7 cellular contexts compared by ENCODE assay signal in the genomic region with DNA sequence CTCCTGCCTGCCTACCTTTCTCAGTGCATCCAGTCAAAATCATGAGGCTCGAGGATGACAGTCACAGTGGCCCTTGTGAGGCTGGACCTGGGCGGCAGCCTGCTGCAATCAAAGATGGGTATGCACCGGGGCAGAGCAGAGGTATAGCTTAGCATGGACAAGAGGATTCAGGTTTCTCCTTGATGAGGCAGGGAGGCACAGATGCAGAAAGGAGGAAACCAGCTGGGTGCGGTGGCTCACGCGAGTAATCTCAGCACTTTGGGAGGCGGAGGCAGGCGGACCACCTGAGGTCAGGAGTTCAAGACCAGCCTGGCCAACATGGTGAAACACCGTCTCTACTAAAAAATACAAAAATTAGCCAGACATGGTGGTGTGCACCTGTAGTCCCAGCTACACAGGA. TPM values are rescaled to one million over a fixed set of nuclear protein-coding genes. Genes with fewer than 3 reads are reported as not detected.
A peak's percentile ranks its signal among the peaks of the same experiment; 100 is the strongest.
DNase-seq lines count a peak whose midpoint lies in the region; ATAC-seq and TF ChIP-seq lines count a peak whose summit lies in the region.
"Not testable (repeated sequence)": the region's sequence is repeated elsewhere in the genome, so short reads cannot be mapped to it uniquely, and the experiment has no call there.

No MANE protein-coding gene starts in this region.

- not testable (repeated sequence) for H2BK15ac ChIP-seq in neuronal stem cell (ENCODE audit: low read length)

- H3F3A ChIP-seq in GM23338 (replicated peaks; ENCODE audit: low read depth), result not testable (repeated sequence)

- H3K4me2 ChIP-seq in BLaER1 treated with 17β-estradiol and CSF1 and Interleukin-3, amounts not matched to agents 10 nM and 100 nM, result peak overlapping the region in 9 of 11 experiments; percentile 16 to 99 (median 93); a peak in 17 of 22 replicates
- H3K4me2 ChIP-seq in GM23338; neuronal stem cell (ENCODE audit: insufficient read depth, low read length, poor library complexity, severe bottlenecking): not testable (repeated sequence)

- TF ChIP-seq CTCF in GM23338 (conservative IDR thresholded peaks at IDR 0.05; ENCODE audit: low read depth in 2 of 2); spleen (IDR thresholded peaks at IDR 0.05 in 8 of 11, conservative IDR thresholded peaks at IDR 0.05 in 3 of 11): not testable (repeated sequence)

- peaks cover 14% of the 10 kb centered on the region for H3K27me3 Mint-ChIP-seq in GM23338 (ENCODE audit: insufficient read depth, low read depth, poor library complexity)
- H3K27me3 Mint-ChIP-seq in dendritic cell treated with granulocyte-macrophage colony-stimulating factor and Interleukin-4, amounts not matched to agents 40 ng/mL and 50 ng/mL, for 4 days, result not testable (repeated sequence)

- H3K27me3 ChIP-seq in BLaER1 treated with 17β-estradiol and CSF1 and Interleukin-3, amounts not matched to agents 10 nM and 100 nM; GM23338 (ENCODE audit: insufficient read depth); spleen (replicated peaks in 1 of 7): not testable (repeated sequence)
- H3K27me3 ChIP-seq in neuronal stem cell (ENCODE audit: control insufficient read depth in 3 of 3, insufficient read depth in 3 of 3, low read depth in 1 of 3, low read length in 3 of 3), result peaks cover 0 to 24% (median 0%) of the 10 kb centered on the region in 3 experiments

- H3K27ac ChIP-seq in BLaER1 treated with 17β-estradiol and CSF1 and Interleukin-3, amounts not matched to agents 10 nM and 100 nM, result peak overlapping the region in 1 of 11 experiments; percentile 19; a peak in 1 of 22 replicates
- not testable (repeated sequence) for H3K27ac ChIP-seq in GM23338 (ENCODE audit: low read depth); neuronal stem cell (replicated peaks; ENCODE audit: low read length); spleen

- not testable (repeated sequence) for H3K4ac ChIP-seq in neuronal stem cell (ENCODE audit: low read length)

- not testable (repeated sequence) for H4K8ac ChIP-seq in neuronal stem cell (ENCODE audit: low read depth, low read length)

- not testable (repeated sequence) for H3K79me2 ChIP-seq in GM23338 (replicated peaks; ENCODE audit: insufficient read depth)

- H2AK5ac ChIP-seq in neuronal stem cell (ENCODE audit: low read depth, low read length), result not testable (repeated sequence)

- not testable (repeated sequence) for H3K36me3 Mint-ChIP-seq in GM23338 (ENCODE audit: low read depth); dendritic cell treated with granulocyte-macrophage colony-stimulating factor and Interleukin-4, amounts not matched to agents 40 ng/mL and 50 ng/mL, for 4 days (ENCODE audit: low read depth)

- H3K36me3 ChIP-seq in BLaER1 treated with 17β-estradiol and CSF1 and Interleukin-3, amounts not matched to agents 10 nM and 100 nM; GM23338 (ENCODE audit: insufficient read depth); neuronal stem cell (replicated peaks in 1 of 2; ENCODE audit: control insufficient read depth in 2 of 2, insufficient read depth in 2 of 2, low read length in 2 of 2); spleen: not testable (repeated sequence)

- not testable (repeated sequence) for H3K9me3 ChIP-seq in BLaER1 treated with 17β-estradiol and CSF1 and Interleukin-3, amounts not matched to agents 10 nM and 100 nM (replicated peaks in 1 of 11); neuronal stem cell (replicated peaks in 1 of 2; ENCODE audit: control insufficient read depth in 2 of 2, insufficient read depth in 1 of 2, low read depth in 1 of 2, low read length in 2 of 2); spleen

- H3K18ac ChIP-seq in neuronal stem cell (ENCODE audit: low read length), result not testable (repeated sequence)

- not testable (repeated sequence) for H3K9ac ChIP-seq in BLaER1 treated with 17β-estradiol and CSF1 and Interleukin-3, amounts not matched to agents 10 nM and 100 nM; neuronal stem cell (ENCODE audit: low read depth, low read length, poor library complexity)

- H2BK5ac ChIP-seq in neuronal stem cell (ENCODE audit: low read length), result not testable (repeated sequence)

- WGBS in neuronal stem cell (ENCODE audit: extremely low coverage in 2 of 2, insufficient read length in 2 of 2, insufficient replicate concordance in 1 of 2), 2 donors, result no CpG with 5 or more reads among the region's 9 CpGs
- 81 to 90% (median 85%) methylated on average over 9 of the region's 9 CpGs for WGBS in spleen, 5 donors

- not testable (repeated sequence) for H3K4me1 Mint-ChIP-seq in GM23338
- peaks cover 83% of the 10 kb centered on the region for H3K4me1 Mint-ChIP-seq in dendritic cell treated with granulocyte-macrophage colony-stimulating factor and Interleukin-4, amounts not matched to agents 40 ng/mL and 50 ng/mL, for 4 days (ENCODE audit: low read depth)

- H4K20me1 ChIP-seq in BLaER1 treated with 17β-estradiol and CSF1 and Interleukin-3, amounts not matched to agents 10 nM and 100 nM; GM23338 (replicated peaks; ENCODE audit: insufficient read depth): not testable (repeated sequence)

- not testable (repeated sequence) for DNase-seq in GM23338 (ENCODE audit: low spot score); neuronal stem cell (ENCODE audit: low spot score)
- peak; percentile 28 for DNase-seq in activated CD8-positive, alpha-beta memory T cell treated with anti-CD3 and anti-CD28 coated beads for 24 hours
- DNase-seq in left kidney (ENCODE audit: low read depth, low spot score) (peak; percentile 55), spleen (peak; percentile 64)

- H2AFZ ChIP-seq in GM23338; neuronal stem cell (ENCODE audit: low read length): not testable (repeated sequence)

- not testable (repeated sequence) for H4K91ac ChIP-seq in neuronal stem cell (ENCODE audit: low read depth, low read length, poor library complexity)

- peak overlapping the region; percentile 79 for H2BK12ac ChIP-seq in neuronal stem cell (ENCODE audit: low read length)

- intact Hi-C loops in dendritic cell treated with granulocyte-macrophage colony-stimulating factor and Interleukin-4, amounts not matched to agents 40 ng/mL and 50 ng/mL, for 4 days (cut with micrococcal nuclease); spleen (cut with DNase I; ENCODE audit: low total_unique reads): not testable (repeated sequence)

- not testable (repeated sequence) for H3K4me3 Mint-ChIP-seq in GM23338; dendritic cell treated with granulocyte-macrophage colony-stimulating factor and Interleukin-4, amounts not matched to agents 40 ng/mL and 50 ng/mL, for 4 days

- H3K9me2 ChIP-seq in GM23338 (ENCODE audit: insufficient read depth), result not testable (repeated sequence)

- ATAC-seq in GM23338, result peak; percentile 35; the same call in 2 of the 3 replicates

- not testable (repeated sequence) for H3K9me3 Mint-ChIP-seq in GM23338; dendritic cell treated with granulocyte-macrophage colony-stimulating factor and Interleukin-4, amounts not matched to agents 40 ng/mL and 50 ng/mL, for 4 days

- not testable (repeated sequence) for H3K23ac ChIP-seq in neuronal stem cell (ENCODE audit: low read depth, low read length, poor library complexity)

- H3K14ac ChIP-seq in neuronal stem cell (ENCODE audit: low read length), result not testable (repeated sequence)

- not testable (repeated sequence) for TF ChIP-seq POLR2A in spleen (IDR thresholded peaks at IDR 0.05)

- H3K27ac Mint-ChIP-seq in GM23338, result not testable (repeated sequence)
- peak overlapping the region; percentile 84 for H3K27ac Mint-ChIP-seq in dendritic cell treated with granulocyte-macrophage colony-stimulating factor and Interleukin-4, amounts not matched to agents 40 ng/mL and 50 ng/mL, for 4 days

- H2BK120ac ChIP-seq in neuronal stem cell (ENCODE audit: low read depth, low read length), result not testable (repeated sequence)

- not testable (repeated sequence) for H3K4me3 ChIP-seq in BLaER1 treated with 17β-estradiol and CSF1 and Interleukin-3, amounts not matched to agents 10 nM and 100 nM; GM23338; neuronal stem cell (ENCODE audit: low read length in 2 of 2); spleen

- H3K4me1 ChIP-seq in BLaER1 treated with 17β-estradiol and CSF1 and Interleukin-3, amounts not matched to agents 10 nM and 100 nM, result peaks cover 49 to 68% (median 64%) of the 10 kb centered on the region in 10 experiments
- H3K4me1 ChIP-seq in GM23338 (ENCODE audit: insufficient read depth); neuronal stem cell (ENCODE audit: control insufficient read depth in 2 of 2, insufficient read depth in 1 of 2, low read depth in 1 of 2, low read length in 2 of 2): not testable (repeated sequence)
- peaks cover 6 to 54% (median 36%) of the 10 kb centered on the region in 6 donors for H3K4me1 ChIP-seq in spleen

- H3K79me1 ChIP-seq in neuronal stem cell (ENCODE audit: low read depth, low read length), result not testable (repeated sequence)

RNA-seq across cellular contexts. Expression of gene NEK6, which starts 32.7 kb away (rescaled TPM):
- 10.4 and 11.2 TPM in 2 replicates for total RNA-seq in GM23338 (2014; rRNA removed; shearing (Covaris generic))
- 6.5 and 8.1 TPM in 2 replicates for polyA plus RNA-seq in GM23338 (2016; fragmentation: Nextera tagmentation; extraction: Ambion mirVana)
- polyA plus RNA-seq in neuronal stem cell (2013, experiment 1 of 2), result 43.4 TPM
- polyA plus RNA-seq in neuronal stem cell (2013, experiment 2 of 2), result 43.4 TPM
- 10 to 100 TPM; 32.8 to 71.3 (median 55.0) TPM for total RNA-seq in spleen
- 10 to 100 TPM; 11.2 to 19.7 (median 11.6) TPM for polyA plus RNA-seq in spleen
